8 cellular contexts compared by ENCODE assay signal in genomic region chr10:95907454-95908253, GRCh38. TPM values are rescaled to one million over a fixed set of nuclear protein-coding genes. Genes with fewer than 3 reads are reported as not detected.
A peak's percentile ranks its signal among the peaks of the same experiment; 100 is the strongest.
DNase-seq lines count a peak whose midpoint lies in the region; ATAC-seq and TF ChIP-seq lines count a peak whose summit lies in the region.

CC2D2B (plus strand) TSS chr10:95907975; CDS start chr10:95911324, 3,349 bp downstream.

- H3K9me2 ChIP-seq in GM23338 (ENCODE audit: insufficient read depth), result no peaks in the 10 kb centered on the region

- H3K4me3 ChIP-seq in GM23338, result peak within 1 kb of the TSS; percentile 67
- peak within 1 kb of the TSS; percentile 83 for H3K4me3 ChIP-seq in osteoblast (ENCODE audit: insufficient read depth, low read length)
- H3K4me3 ChIP-seq in thyroid gland (replicated peaks in 1 of 3), result peak within 1 kb of the TSS; percentile 23 to 80 (median 73)

- H3K4me3 Mint-ChIP-seq in GM23338 (peak within 1 kb of the TSS; percentile 91), glutamatergic neuron (ENCODE audit: unreplicated experiment) (peak within 1 kb of the TSS; percentile 95)

- peak; percentile 60 for DNase-seq in GF-D8 (lab: John Stamatoyannopoulos, UW)
- peak; percentile 92 for DNase-seq in GM23338 (ENCODE audit: low spot score)
- DNase-seq in LHCN-M2 (ENCODE audit: low read depth), result peak; percentile 75
- DNase-seq in SK-N-DZ (ENCODE audit: low spot score), result peak; percentile 89
- peak; percentile 71 to 80 for DNase-seq in activated naive CD4-positive, alpha-beta T cell treated with anti-CD3 and anti-CD28 coated beads, Interleukin-2, amount 50 U/mL, for 72 hours (ENCODE audit: low spot score in 2 of 2)
- DNase-seq in glutamatergic neuron, result peak; percentile 87
- peak; percentile 97 for DNase-seq in osteoblast (ENCODE audit: insufficient read length, low spot score, missing footprints)
- DNase-seq in thyroid gland, result peak; percentile 82 to 87

- H3K27me3 Mint-ChIP-seq in GM23338 (ENCODE audit: insufficient read depth, low read depth, poor library complexity) (peaks cover 7% of the 10 kb centered on the region), glutamatergic neuron (ENCODE audit: unreplicated experiment) (no peaks in the 10 kb centered on the region)

- TF ChIP-seq POLR2A in thyroid gland (IDR thresholded peaks at IDR 0.05), result peak in 1 of 2 donors; percentile 64

- H2AFZ ChIP-seq in GM23338 (peak within 1 kb of the TSS; percentile 83), osteoblast (ENCODE audit: low read length) (peak within 1 kb of the TSS; percentile 95)

- H3K4me1 ChIP-seq in GM23338 (ENCODE audit: insufficient read depth) (no peaks in the 10 kb centered on the region), osteoblast (ENCODE audit: insufficient read depth, low read length) (peaks cover 4% of the 10 kb centered on the region), thyroid gland (peaks cover 8 to 14% of the 10 kb centered on the region in 2 donors)

- H3K4me2 ChIP-seq in GM23338, result peak within 1 kb of the TSS; percentile 82
- peak within 1 kb of the TSS; percentile 84 for H3K4me2 ChIP-seq in osteoblast (ENCODE audit: insufficient read depth, low read length)

- H3K27ac Mint-ChIP-seq in GM23338 (peak within 1 kb of the TSS; percentile 89; the same call in 1 of the 2 replicates), glutamatergic neuron (ENCODE audit: unreplicated experiment) (peak within 1 kb of the TSS; percentile 73)
- H3K27ac Mint-ChIP-seq in activated naive CD4-positive, alpha-beta T cell treated with anti-CD3 and anti-CD28 coated beads, Interleukin-2, amount 50 U/mL, for 72 hours, result peak within 1 kb of the TSS; percentile 86 to 96

- no peaks in the 10 kb centered on the region for H3F3A ChIP-seq in GM23338 (replicated peaks; ENCODE audit: low read depth)

- intact Hi-C loops in thyroid gland (cut with DNase I), result no loop called here

- H3K27ac ChIP-seq in GM23338 (ENCODE audit: low read depth), result no peak within 1 kb of the TSS
- H3K27ac ChIP-seq in osteoblast (ENCODE audit: low read depth, low read length), result peak within 1 kb of the TSS; percentile 34
- H3K27ac ChIP-seq in thyroid gland, result peak within 1 kb of the TSS; percentile 80 to 83 (median 82)

- H3K79me2 ChIP-seq in GM23338 (replicated peaks; ENCODE audit: insufficient read depth) (peaks cover 7% of the 10 kb centered on the region; the same call in 1 of the 2 replicates), osteoblast (ENCODE audit: insufficient read depth, low read length) (peaks cover 4% of the 10 kb centered on the region)

- H3K9me3 Mint-ChIP-seq in GM23338 (no peaks in the 10 kb centered on the region; the same call in 2 of the 3 replicates), glutamatergic neuron (ENCODE audit: unreplicated experiment) (no peaks in the 10 kb centered on the region)
- no peaks in the 10 kb centered on the region for H3K9me3 Mint-ChIP-seq in activated naive CD4-positive, alpha-beta T cell treated with anti-CD3 and anti-CD28 coated beads, Interleukin-2, amount 50 U/mL, for 72 hours

- H3K27me3 ChIP-seq in GM23338 (ENCODE audit: insufficient read depth) (no peaks in the 10 kb centered on the region), osteoblast (ENCODE audit: insufficient read depth, low read length) (no peaks in the 10 kb centered on the region), thyroid gland (no peaks in the 10 kb centered on the region)

- H4K20me1 ChIP-seq in GM23338 (replicated peaks; ENCODE audit: insufficient read depth) (peaks cover 13% of the 10 kb centered on the region; the same call in 1 of the 2 replicates), osteoblast (ENCODE audit: insufficient read depth, low read length) (no peaks in the 10 kb centered on the region)

- 0% methylated on average over 12 to 37 of the region's 69 CpGs for WGBS in thyroid gland, 2 donors

- peaks cover 9% of the 10 kb centered on the region for H3K36me3 Mint-ChIP-seq in GM23338 (ENCODE audit: low read depth)
- peaks cover 6 to 8% of the 10 kb centered on the region in 2 donors for H3K36me3 Mint-ChIP-seq in activated naive CD4-positive, alpha-beta T cell treated with anti-CD3 and anti-CD28 coated beads, Interleukin-2, amount 50 U/mL, for 72 hours
- H3K36me3 Mint-ChIP-seq in glutamatergic neuron (ENCODE audit: unreplicated experiment), result peaks cover 4% of the 10 kb centered on the region

- H3K4me1 Mint-ChIP-seq in GM23338, result peaks cover 7% of the 10 kb centered on the region
- H3K4me1 Mint-ChIP-seq in glutamatergic neuron (ENCODE audit: low read depth, unreplicated experiment), result no peaks in the 10 kb centered on the region

- TF ChIP-seq CTCF in GM23338 (conservative IDR thresholded peaks at IDR 0.05; ENCODE audit: low read depth in 2 of 2) (no peak), glutamatergic neuron (IDR thresholded peaks at IDR 0.05; ENCODE audit: partially characterized antibody, unreplicated experiment) (no peak), osteoblast (IDR thresholded peaks at IDR 0.05; ENCODE audit: extremely low read depth, low read depth, low read length) (no peak), thyroid gland (IDR thresholded peaks at IDR 0.05) (peak in 1 of 6 experiments; percentile 3)

- H3K9me3 ChIP-seq in osteoblast (ENCODE audit: low read depth, low read length), result no peaks in the 10 kb centered on the region
- no peaks in the 10 kb centered on the region for H3K9me3 ChIP-seq in thyroid gland

- peak; percentile 97 for ATAC-seq in GM23338
- ATAC-seq in activated naive CD4-positive, alpha-beta T cell treated with anti-CD3 and anti-CD28 coated beads, Interleukin-2, amount 50 U/mL, for 72 hours, result peak; percentile 93 to 94

- peaks cover under 1% of the 10 kb centered on the region; the same call in 1 of the 2 replicates for H3K36me3 ChIP-seq in GM23338 (ENCODE audit: insufficient read depth)
- H3K36me3 ChIP-seq in osteoblast (ENCODE audit: insufficient read depth, low read length), result no peaks in the 10 kb centered on the region
- H3K36me3 ChIP-seq in thyroid gland, result no peaks in the 10 kb centered on the region

TF ChIP-seq in GM23338, 12 proteins besides CTCF, POLR2A, EP300 and RAD21 (continues in another document):
- peak; percentile 67 for TF ChIP-seq ETS1 (IDR thresholded peaks at IDR 0.05)

RNA-seq across cellular contexts. Expression of gene CC2D2B, which starts in this region (rescaled TPM):
- total RNA-seq in GM23338 (2014; rRNA removed; shearing (Covaris generic)), result 0.24 TPM in 1 of 2 replicates, not detected in the other
- 0.80 and 0.92 TPM in 2 replicates for polyA plus RNA-seq in GM23338 (2016; fragmentation: Nextera tagmentation; extraction: Ambion mirVana)
- total RNA-seq in LHCN-M2 (2014; rRNA removed) (0.11 and 0.71 TPM in 2 replicates), glutamatergic neuron (ENCODE audit: unreplicated experiment) (not detected), osteoblast (0.36 and 0.88 TPM in 2 replicates), thyroid gland (1 to 10 TPM; 1.2 to 2.3 (median 2.1) TPM)
- not detected for polyA plus RNA-seq in LHCN-M2 (2012)
- 0.08 and 0.19 TPM in 2 replicates for polyA plus RNA-seq in SK-N-DZ (2014; cell fraction: cytosol; rRNA removed)
- 0.73 TPM in 1 of 2 replicates, not detected in the other for polyA plus RNA-seq in SK-N-DZ (2014; cell fraction: nucleus; rRNA removed)
- total RNA-seq in activated naive CD4-positive, alpha-beta T cell treated with anti-CD3 and anti-CD28 coated beads, Interleukin-2, amount 50 U/mL, for 72 hours, result not detected

Comparison
In these comparisons a context has a peak if more than half of its experiments do, and no peak if none do; other contexts are left out.
1. Peak in DNase-seq, ATAC-seq, H3K4me3 ChIP-seq and H3K4me2 ChIP-seq in GM23338; RNA of the gene not detected or under 1 TPM.
2. Peak in DNase-seq in LHCN-M2; RNA of the gene not detected or under 1 TPM.
3. Peak in DNase-seq and ATAC-seq in activated naive CD4-positive, alpha-beta T cell treated with anti-CD3 and anti-CD28 coated beads, Interleukin-2, amount 50 U/mL, for 72 hours; RNA of the gene not detected or under 1 TPM.
4. Peak in DNase-seq in glutamatergic neuron; RNA of the gene not detected or under 1 TPM.
5. Peak in DNase-seq, H3K4me3 ChIP-seq, H3K27ac ChIP-seq and H3K4me2 ChIP-seq in osteoblast; RNA of the gene not detected or under 1 TPM.